9 cellular contexts compared by ENCODE assay signal in the genomic region with DNA sequence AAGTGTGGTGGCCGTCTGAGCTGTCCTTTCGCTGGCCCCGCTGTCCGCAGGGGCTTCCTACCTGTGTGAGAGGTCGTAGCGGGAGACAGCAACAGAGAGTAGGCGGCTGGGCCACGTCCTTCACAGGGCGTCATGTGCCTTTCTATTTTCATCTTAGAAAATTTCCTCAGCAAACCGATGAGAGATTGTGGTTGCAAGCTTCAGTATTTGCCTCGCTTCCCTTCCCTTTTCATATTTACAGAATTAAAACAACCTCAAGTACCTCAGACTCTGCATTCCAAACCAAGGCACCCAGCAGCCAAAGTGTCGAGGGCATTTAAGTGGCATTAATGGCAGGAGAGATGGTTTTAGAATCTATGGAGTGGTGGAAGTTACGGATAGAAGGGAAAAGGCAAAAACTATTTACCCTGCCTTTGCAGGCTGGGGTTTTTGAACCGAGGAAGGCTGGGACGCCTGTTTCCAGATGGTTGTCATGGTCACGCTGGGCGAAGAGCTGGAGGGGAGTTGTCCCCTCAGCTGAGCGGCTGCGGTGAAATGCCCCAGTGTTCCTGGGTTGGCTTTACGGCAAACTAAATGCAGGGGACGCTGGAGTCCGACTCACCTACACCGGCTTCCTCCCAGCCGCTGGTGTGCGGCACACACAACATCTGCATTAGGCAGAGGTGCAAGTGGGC. TPM values are rescaled to one million over a fixed set of nuclear protein-coding genes. Genes with fewer than 3 reads are reported as not detected.
DNase-seq lines count a peak whose midpoint lies in the region; ATAC-seq and TF ChIP-seq lines count a peak whose summit lies in the region.
"Had no signal": no experiment of that assay in that cellular context is flagged by ENCODE, and none has a peak within 500 bp of the region (broad histone marks: within the 10 kb centered on the region; RNA-seq: fewer than 3 reads in every experiment).

No MANE protein-coding gene starts in this region.

- no peak for DNase-seq in Right ventricle myocardium inferior (ENCODE audit: missing footprints)
- no peak for DNase-seq in cardiac septum (ENCODE audit: low spot score)
- no peak for DNase-seq in chondrocyte (ENCODE audit: low spot score)
- DNase-seq in osteocyte (ENCODE audit: extremely low spot score, unreplicated experiment) = no peak
- DNase-seq in NCI-H146 treated with DMSO at 0.1 percent for 48 hours (lab: John Stamatoyannopoulos, UW; ENCODE audit: unreplicated experiment) = no peak
- no peak for DNase-seq in central memory CD4-positive, alpha-beta T cell
- DNase-seq in stimulated activated CD4-positive, alpha-beta T cell treated with anti-CD3 and anti-CD28 coated beads, Interleukin-2, amount 100 ng/mL, for 24 hours = no peak

- ATAC-seq in Right ventricle myocardium inferior (peak; percentile 49), HG03135 (IDR thresholded peaks at IDR 0.05; ENCODE audit: unreplicated experiment) (peak; percentile 60)

- peaks cover 39% of the 10 kb centered on the region for H3K36me3 Mint-ChIP-seq in chondrocyte (ENCODE audit: low read depth)
- H3K36me3 Mint-ChIP-seq in osteocyte (ENCODE audit: unreplicated experiment) = peaks cover 53% of the 10 kb centered on the region

- H3K9me3 Mint-ChIP-seq in chondrocyte (ENCODE audit: low read depth) (no peaks in the 10 kb centered on the region), osteocyte (ENCODE audit: unreplicated experiment) (no peaks in the 10 kb centered on the region)
- H3K9me3 Mint-ChIP-seq: T-helper 1 cell treated with Interleukin-12 subunit alpha and Interleukin-12 subunit beta and Interleukin-4 antibody, amounts not matched to agents 30 μg/mL and 1 μg/mL, for 36 hours had no signal

- H3K27me3 Mint-ChIP-seq in chondrocyte (ENCODE audit: low read depth) = no peaks in the 10 kb centered on the region
- no peaks in the 10 kb centered on the region for H3K27me3 Mint-ChIP-seq in osteocyte (ENCODE audit: unreplicated experiment)

- no peaks in the 10 kb centered on the region for H3K4me1 Mint-ChIP-seq in chondrocyte (ENCODE audit: low read depth)
- no peaks in the 10 kb centered on the region for H3K4me1 Mint-ChIP-seq in osteocyte (ENCODE audit: unreplicated experiment)

- intact Hi-C loops in Right ventricle myocardium inferior (cut with DNase I) = no loop called here
- intact Hi-C loops in cardiac septum (cut with DNase I) = no loop called here

- peak overlapping the region; percentile 50 for H3K27ac Mint-ChIP-seq in chondrocyte (ENCODE audit: unreplicated experiment)
- no peak overlapping the region for H3K27ac Mint-ChIP-seq in osteocyte (ENCODE audit: unreplicated experiment)
- H3K27ac Mint-ChIP-seq: T-helper 1 cell treated with Interleukin-12 subunit alpha and Interleukin-12 subunit beta and Interleukin-4 antibody, amounts not matched to agents 30 μg/mL and 1 μg/mL, for 36 hours had no signal

- TF ChIP-seq CTCF in chondrocyte (IDR thresholded peaks at IDR 0.05) (no peak), osteocyte (IDR thresholded peaks at IDR 0.05) (no peak)

- H3K4me3 Mint-ChIP-seq in chondrocyte (ENCODE audit: unreplicated experiment) = no peak overlapping the region
- H3K4me3 Mint-ChIP-seq in osteocyte (ENCODE audit: unreplicated experiment) = no peak overlapping the region
- H3K4me3 Mint-ChIP-seq: T-helper 1 cell treated with Interleukin-12 subunit alpha and Interleukin-12 subunit beta and Interleukin-4 antibody, amounts not matched to agents 30 μg/mL and 1 μg/mL, for 36 hours had no signal

RNA-seq across cellular contexts. Expression of gene WIPI2, which starts 41.9 kb away (rescaled TPM):
- total RNA-seq in Right ventricle myocardium inferior (49.3 TPM), cardiac septum (45.3 TPM), chondrocyte (61.0 to 68.0 TPM (median 61.6 TPM) in 3 replicates), osteocyte (83.3 and 86.1 TPM in 2 replicates)

RNA-seq across cellular contexts. Expression of gene SLC29A4, which starts 50.8 kb away (rescaled TPM):
- total RNA-seq in Right ventricle myocardium inferior = 4.0 TPM
- total RNA-seq in cardiac septum = 2.7 TPM
- 6.6 to 10.4 TPM (median 9.7 TPM) in 3 replicates for total RNA-seq in chondrocyte
- total RNA-seq in osteocyte = 7.9 and 9.7 TPM in 2 replicates
